Comparison of ENCODE assay signal across 19 cellular contexts in the genomic region with DNA sequence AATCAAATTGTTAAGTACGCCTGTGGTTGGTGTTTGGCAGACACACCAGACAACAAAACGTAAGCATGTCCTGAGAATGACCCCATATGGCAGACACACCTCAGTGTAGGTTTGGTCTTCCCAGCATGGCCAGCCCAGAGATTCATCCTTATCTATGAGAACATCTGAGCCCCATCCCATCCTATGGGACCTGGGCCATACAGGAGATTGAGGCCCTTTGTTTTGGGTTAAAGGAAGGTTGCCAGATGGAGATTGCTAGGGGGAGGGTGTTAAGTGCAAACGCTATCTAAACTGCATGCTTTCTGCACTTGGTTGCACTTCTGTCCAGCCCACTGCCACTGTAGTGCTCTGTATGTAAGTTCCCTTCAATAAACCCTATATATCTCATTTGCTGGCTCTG.
"Had no signal": no experiment of that assay in that cellular context is flagged by ENCODE, and none has a peak within 500 bp of the region (broad histone marks: within the 10 kb centered on the region; RNA-seq: fewer than 3 reads in every experiment).

No MANE protein-coding gene starts in this region.

- DNase-seq: activated CD4-positive, alpha-beta T cell treated with anti-CD3 and anti-CD28 coated beads, Interleukin-2, amount 50 U/mL, for 1 hour; activated CD4-positive, CD25-positive, alpha-beta regulatory T cell treated with anti-CD3 and anti-CD28 coated beads, Interleukin-2, amount 50 U/mL, for 72 hours; activated CD8-positive, alpha-beta memory T cell treated with anti-CD3 and anti-CD28 coated beads, Interleukin-2, amount 50 U/mL, for 48 hours; activated gamma-delta T cell; activated T-cell treated with anti-CD3 and anti-CD28 coated beads, Interleukin-2, amount 50 U/mL, for 72 hours; foreskin melanocyte; heart left ventricle; naive thymus-derived CD8-positive, alpha-beta T cell; pancreas; sigmoid colon; stimulated activated CD4-positive, alpha-beta T cell treated with anti-CD3 and anti-CD28 coated beads, Interleukin-4, amount 100 ng/mL, for 24 hours; testis; upper lobe of left lung had no signal

- ATAC-seq: activated T-cell treated with anti-CD3 and anti-CD28 coated beads, Interleukin-2, amount 50 U/mL, for 72 hours; heart left ventricle; naive thymus-derived CD8-positive, alpha-beta T cell; pancreas; stimulated activated effector memory CD8-positive, alpha-beta T cell treated with anti-CD3 and anti-CD28 coated beads, Interleukin-12 subunit alpha, Interleukin-12 subunit beta, amount 100 ng/mL, for 72 hours had no signal

- H3K27ac ChIP-seq: breast epithelium, coronary artery, heart left ventricle, pancreas, sigmoid colon, testis, upper lobe of left lung, VCaP had no signal

- FAIRE-seq: astrocyte, endometrium, pancreas had no signal

- H3K27me3 ChIP-seq: breast epithelium, heart left ventricle, pancreas, sigmoid colon, testis, upper lobe of left lung had no signal

- H3K36me3 ChIP-seq: breast epithelium, heart left ventricle, pancreas, sigmoid colon, upper lobe of left lung had no signal

- H3K4me3 ChIP-seq: breast epithelium, coronary artery, heart left ventricle, pancreas, sigmoid colon, testis, upper lobe of left lung had no signal

- H3K9me3 ChIP-seq: breast epithelium, heart left ventricle, pancreas, sigmoid colon, testis, upper lobe of left lung had no signal

- H3K4me1 ChIP-seq: breast epithelium, pancreas, sigmoid colon had no signal
